Comparison of ENCODE assay signal across 11 cellular contexts in the genomic region with DNA sequence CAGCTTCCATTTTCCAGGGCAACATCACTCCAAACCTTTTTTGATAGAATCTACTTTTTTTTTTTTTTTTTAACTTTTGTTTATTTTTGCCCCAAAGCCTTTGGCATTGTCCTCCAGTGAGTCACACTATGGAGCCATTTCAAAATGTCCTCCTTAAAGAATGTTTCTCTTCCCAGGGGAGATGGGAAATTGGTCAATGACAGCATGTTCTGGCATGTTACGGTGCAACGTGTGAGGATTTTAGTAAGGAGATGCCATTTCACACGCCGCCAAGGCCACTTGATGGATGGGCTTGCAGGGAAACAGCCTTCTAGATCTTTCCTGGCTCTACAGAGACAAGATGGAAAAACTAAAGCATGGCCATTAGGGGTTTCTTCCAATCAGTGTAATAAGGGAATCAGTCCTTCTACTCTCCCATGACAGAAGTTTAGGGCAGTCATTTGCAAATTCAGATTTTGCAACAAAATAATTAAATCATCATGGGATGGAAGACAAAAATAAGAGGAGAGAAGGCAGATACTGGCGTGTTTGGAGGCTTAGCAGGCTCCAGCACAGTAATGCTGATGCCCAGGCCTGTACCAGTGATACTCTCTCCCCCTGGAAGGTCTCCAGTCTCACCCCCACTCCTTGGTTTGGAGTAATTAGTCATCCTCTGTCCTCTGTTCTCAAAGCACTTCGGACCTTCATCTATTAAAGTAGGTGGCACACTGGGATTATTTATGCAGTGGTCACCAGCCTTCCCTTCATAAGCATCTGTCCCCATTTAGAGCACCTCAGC. TPM values are rescaled to one million over a fixed set of nuclear protein-coding genes. Genes with fewer than 3 reads are reported as not detected.
DNase-seq lines count a peak whose midpoint lies in the region; ATAC-seq and TF ChIP-seq lines count a peak whose summit lies in the region.
"Had no signal": no experiment of that assay in that cellular context is flagged by ENCODE, and none has a peak within 500 bp of the region (broad histone marks: within the 10 kb centered on the region; RNA-seq: fewer than 3 reads in every experiment).

No MANE protein-coding gene starts in this region.

- TF ChIP-seq POLR2A in breast epithelium (IDR thresholded peaks at IDR 0.05) = no peak
- TF ChIP-seq POLR2A in suprapubic skin (IDR thresholded peaks at IDR 0.05) = no peak

- H3K9me3 Mint-ChIP-seq in activated CD4-positive, alpha-beta memory T cell treated with anti-CD3 and anti-CD28 coated beads, Interleukin-2, amount 10 ng/mL, durations not matched to agents 7 days and 5 days = no peaks in the 10 kb centered on the region

- DNase-seq in HS-27A (ENCODE audit: low read depth) (peak; percentile 91), breast epithelium (ENCODE audit: low spot score in 2 of 2) (peak in 1 of 2 donors; percentile 71), iris pigment epithelial cell (ENCODE audit: low read depth) (peak; percentile 93), suprapubic skin (ENCODE audit: low spot score in 2 of 2) (peak; percentile 75 to 83)
- no peak for DNase-seq in activated CD4-positive, alpha-beta memory T cell treated with anti-CD3 and anti-CD28 coated beads, Interleukin-2, amount 10 ng/mL, durations not matched to agents 7 days and 5 days
- DNase-seq: GF-D8, NCI-H1048, posterior cingulate gyrus had no signal

- no peak for TF ChIP-seq EP300 in suprapubic skin (IDR thresholded peaks at IDR 0.05)

- 50% methylated on average over 6 of the region's 6 CpGs for WGBS in suprapubic skin

- intact Hi-C loops in breast epithelium (cut with DNase I; ENCODE audit: low total_unique reads) = no loop called here

- H3K36me3 Mint-ChIP-seq in activated CD4-positive, alpha-beta memory T cell treated with anti-CD3 and anti-CD28 coated beads, Interleukin-2, amount 10 ng/mL, durations not matched to agents 7 days and 5 days (ENCODE audit: low read depth) = no peaks in the 10 kb centered on the region

- H3K36me3 ChIP-seq in breast epithelium (no peaks in the 10 kb centered on the region), suprapubic skin (no peaks in the 10 kb centered on the region)

- H3K4me1 Mint-ChIP-seq in activated CD4-positive, alpha-beta memory T cell treated with anti-CD3 and anti-CD28 coated beads, Interleukin-2, amount 10 ng/mL, durations not matched to agents 7 days and 5 days = no peaks in the 10 kb centered on the region

- H3K27me3 Mint-ChIP-seq in activated CD4-positive, alpha-beta memory T cell treated with anti-CD3 and anti-CD28 coated beads, Interleukin-2, amount 10 ng/mL, durations not matched to agents 7 days and 5 days = peaks cover 9% of the 10 kb centered on the region

- POLR2A ChIA-PET in activated CD4-positive, alpha-beta memory T cell treated with anti-CD3 and anti-CD28 coated beads, Interleukin-2, amount 10 ng/mL, durations not matched to agents 7 days and 5 days (lab: Charles Lee) = no interaction called here

- TF ChIP-seq CTCF in breast epithelium (IDR thresholded peaks at IDR 0.05) = no peak
- no peak for TF ChIP-seq CTCF in suprapubic skin (IDR thresholded peaks at IDR 0.05)

- H3K27ac ChIP-seq in breast epithelium (peak overlapping the region; percentile 70 to 79), suprapubic skin (peak overlapping the region; percentile 70)

- H3K9me3 ChIP-seq in breast epithelium = no peaks in the 10 kb centered on the region
- H3K9me3 ChIP-seq in suprapubic skin = no peaks in the 10 kb centered on the region

- CTCF ChIA-PET in activated CD4-positive, alpha-beta memory T cell treated with anti-CD3 and anti-CD28 coated beads, Interleukin-2, amount 10 ng/mL, durations not matched to agents 7 days and 5 days (lab: Charles Lee) = no interaction called here

- H3K4me1 ChIP-seq in breast epithelium (peaks cover 20 to 38% of the 10 kb centered on the region in 2 donors), suprapubic skin (peaks cover 60% of the 10 kb centered on the region)

- ATAC-seq in HG02938 (IDR thresholded peaks at IDR 0.05; ENCODE audit: unreplicated experiment) = no peak
- ATAC-seq in GM21526 (IDR thresholded peaks at IDR 0.05; ENCODE audit: low FRiP score, unreplicated experiment) = no peak
- ATAC-seq in HG02588 (IDR thresholded peaks at IDR 0.05; ENCODE audit: unreplicated experiment) = no peak

- H3K4me3 ChIP-seq in breast epithelium = no peak overlapping the region
- H3K4me3 ChIP-seq in suprapubic skin = no peak overlapping the region

- no peak overlapping the region for H3K27ac Mint-ChIP-seq in activated CD4-positive, alpha-beta memory T cell treated with anti-CD3 and anti-CD28 coated beads, Interleukin-2, amount 10 ng/mL, durations not matched to agents 7 days and 5 days

- H3K27me3 ChIP-seq in breast epithelium (no peaks in the 10 kb centered on the region), suprapubic skin (no peaks in the 10 kb centered on the region)

- H3K4me3 Mint-ChIP-seq in activated CD4-positive, alpha-beta memory T cell treated with anti-CD3 and anti-CD28 coated beads, Interleukin-2, amount 10 ng/mL, durations not matched to agents 7 days and 5 days = no peak overlapping the region

RNA-seq across cellular contexts. Expression of gene TRIL, which starts 30.9 kb away (rescaled TPM):
- total RNA-seq in breast epithelium (1 to 10 TPM in 2 of 3 donors, under 1 TPM in 1; 0.48 to 8.3 (median 8.2) TPM), suprapubic skin (1 to 10 TPM; 1.4 to 6.0 (median 2.9) TPM)
- total RNA-seq in activated CD4-positive, alpha-beta memory T cell treated with anti-CD3 and anti-CD28 coated beads, Interleukin-2, amount 10 ng/mL, durations not matched to agents 7 days and 5 days = under 1 TPM in 1 of 2 experiments, not detected in 1; 0.10 TPM
